8 cellular contexts compared by ENCODE assay signal in genomic region chr2:27033253-27033852, GRCh38. TPM values are rescaled to one million over a fixed set of nuclear protein-coding genes. Genes with fewer than 3 reads are reported as not detected.
DNase-seq lines count a peak whose midpoint lies in the region; ATAC-seq and TF ChIP-seq lines count a peak whose summit lies in the region.

No MANE protein-coding gene starts in this region.

- H3K4me1 Mint-ChIP-seq in activated naive CD8-positive, alpha-beta T cell treated with anti-CD3 and anti-CD28 coated beads, Interleukin-2, amount 50 U/mL, for 24 hours, result peaks cover 28% of the 10 kb centered on the region

- H3K4me3 ChIP-seq in ACC112 (ENCODE audit: low read depth, low read length) (peak overlapping the region; percentile 98), left lung (peak overlapping the region; percentile 92 to 95), upper lobe of left lung (peak overlapping the region; percentile 68 to 99 (median 91))

- POLR2A ChIA-PET in HEK293T (lab: Yijun Ruan, JAX), result interaction anchor here (0.8 to 5.1 kb wide), 6 partner anchors 9 to 48 kb away, joined by 3 to 44 read pairs (median 5); partner anchors contain the start of genes AGBL5 and OST4

- peaks cover 18% of the 10 kb centered on the region for H3K4me1 ChIP-seq in ACC112 (ENCODE audit: control insufficient read depth, insufficient read depth, low read length, unreplicated experiment)
- peaks cover 19 to 32% of the 10 kb centered on the region in 2 donors for H3K4me1 ChIP-seq in left lung
- H3K4me1 ChIP-seq in upper lobe of left lung, result peaks cover 14 to 31% (median 20%) of the 10 kb centered on the region in 4 donors

- H3K27me3 Mint-ChIP-seq in activated naive CD8-positive, alpha-beta T cell treated with anti-CD3 and anti-CD28 coated beads, Interleukin-2, amount 50 U/mL, for 24 hours, result no peaks in the 10 kb centered on the region

- no peaks in the 10 kb centered on the region for H3K27me3 ChIP-seq in ACC112 (ENCODE audit: insufficient read depth, low read length)
- H3K27me3 ChIP-seq in left lung, result no peaks in the 10 kb centered on the region
- H3K27me3 ChIP-seq in upper lobe of left lung, result no peaks in the 10 kb centered on the region

- ATAC-seq in HG02588 (IDR thresholded peaks at IDR 0.05; ENCODE audit: unreplicated experiment) (peak; percentile 8), left lung (peak; percentile 4), upper lobe of left lung (ENCODE audit: low FRiP score in 2 of 2) (no peak)
- no peak for ATAC-seq in activated naive CD8-positive, alpha-beta T cell treated with anti-CD3 and anti-CD28 coated beads, Interleukin-2, amount 50 U/mL, for 24 hours

- no peaks in the 10 kb centered on the region for H3K9me3 ChIP-seq in left lung
- H3K9me3 ChIP-seq in upper lobe of left lung, result no peaks in the 10 kb centered on the region

- H3K27ac ChIP-seq in ACC112 (ENCODE audit: low read depth, low read length) (peak overlapping the region; percentile 51), left lung (peak overlapping the region; percentile 82 to 84), upper lobe of left lung (peak overlapping the region; percentile 77 to 95 (median 92))

- no peak for TF ChIP-seq POLR2A in upper lobe of left lung (IDR thresholded peaks at IDR 0.05)

- peak overlapping the region; percentile 93 for H2AFZ ChIP-seq in ACC112 (ENCODE audit: low read length, unreplicated experiment)

- TF ChIP-seq EP300 in upper lobe of left lung (IDR thresholded peaks at IDR 0.05), result no peak

- no peak for DNase-seq in activated naive CD8-positive, alpha-beta T cell treated with anti-CD3 and anti-CD28 coated beads, Interleukin-2, amount 50 U/mL, for 24 hours
- no peak for DNase-seq in left lung
- DNase-seq in upper lobe of left lung, result no peak
- DNase-seq in stimulated activated CD4-positive, alpha-beta T cell treated with anti-CD3 and anti-CD28 coated beads, Interleukin-15, amount 100 ng/mL, for 24 hours, result no peak
- DNase-seq in DMS153 (lab: John Stamatoyannopoulos, UW), result no peak
- no peak for DNase-seq in HEK293T (ENCODE audit: extremely low spot score)

- peak overlapping the region; percentile 95 for H3K4me3 Mint-ChIP-seq in activated naive CD8-positive, alpha-beta T cell treated with anti-CD3 and anti-CD28 coated beads, Interleukin-2, amount 50 U/mL, for 24 hours

- H3K79me2 ChIP-seq in ACC112 (ENCODE audit: control insufficient read depth, insufficient read depth, low read length, unreplicated experiment), result peaks cover 46% of the 10 kb centered on the region

- intact Hi-C loops in left lung (cut with DNase I), result loop anchor here in 1 of 2 donors (10.0 kb wide), 1 partner anchor 51 kb away; the partner anchor contains the start of gene KHK

- H3K9me3 Mint-ChIP-seq in activated naive CD8-positive, alpha-beta T cell treated with anti-CD3 and anti-CD28 coated beads, Interleukin-2, amount 50 U/mL, for 24 hours, result no peaks in the 10 kb centered on the region

- peaks cover 39% of the 10 kb centered on the region for H3K36me3 Mint-ChIP-seq in activated naive CD8-positive, alpha-beta T cell treated with anti-CD3 and anti-CD28 coated beads, Interleukin-2, amount 50 U/mL, for 24 hours (ENCODE audit: low read depth)

- 9 to 23% methylated on average over 3 to 11 of the region's 11 CpGs for WGBS in upper lobe of left lung, 2 donors

- CTCF ChIA-PET in HEK293T (lab: Yijun Ruan, JAX), result no interaction called here

- no peak for TF ChIP-seq CTCF in left lung (IDR thresholded peaks at IDR 0.05)
- peak in 1 of 6 experiments; percentile 5 for TF ChIP-seq CTCF in upper lobe of left lung (IDR thresholded peaks at IDR 0.05)

- H3K27ac Mint-ChIP-seq in activated naive CD8-positive, alpha-beta T cell treated with anti-CD3 and anti-CD28 coated beads, Interleukin-2, amount 50 U/mL, for 24 hours, result peak overlapping the region; percentile 73

- H3K36me3 ChIP-seq in ACC112 (ENCODE audit: insufficient read depth, low read length) (peaks cover 32% of the 10 kb centered on the region; the same call in 1 of the 2 replicates), left lung (peaks cover 5 to 38% of the 10 kb centered on the region in 2 donors), upper lobe of left lung (peaks cover 24 to 37% (median 35%) of the 10 kb centered on the region in 4 donors)

TF ChIP-seq in HEK293T, 16 proteins besides CTCF, POLR2A, EP300 and RAD21:
- no peak for TF ChIP-seq ZNF384 (IDR thresholded peaks at IDR 0.05)
- no peak for TF ChIP-seq PKNOX1 (IDR thresholded peaks at IDR 0.05)
- TF ChIP-seq LEF1 (IDR thresholded peaks at IDR 0.05; ENCODE audit: borderline replicate concordance), result no peak
- no peak for TF ChIP-seq SUZ12 (IDR thresholded peaks at IDR 0.05)
- TF ChIP-seq ARNT (IDR thresholded peaks at IDR 0.05), result no peak
- no peak for TF ChIP-seq BHLHE40 (IDR thresholded peaks at IDR 0.05; ENCODE audit: borderline replicate concordance)
- no peak for TF ChIP-seq SP1 (IDR thresholded peaks at IDR 0.05)
- no peak for TF ChIP-seq FOXA1 (IDR thresholded peaks at IDR 0.05)
- no peak for TF ChIP-seq NFRKB (IDR thresholded peaks at IDR 0.05)
- no peak for TF ChIP-seq FOXK2 (IDR thresholded peaks at IDR 0.05)
- TF ChIP-seq TARDBP (IDR thresholded peaks at IDR 0.05), result no peak
- no peak for TF ChIP-seq CTBP1 (IDR thresholded peaks at IDR 0.05; ENCODE audit: borderline replicate concordance)
- no peak for TF ChIP-seq HDGF (IDR thresholded peaks at IDR 0.05; ENCODE audit: borderline replicate concordance)
- no peak for TF ChIP-seq FOXM1 (IDR thresholded peaks at IDR 0.05; ENCODE audit: borderline replicate concordance)
- TF ChIP-seq L3MBTL2 (conservative IDR thresholded peaks at IDR 0.05), result no peak
- TF ChIP-seq ELF4 (IDR thresholded peaks at IDR 0.05), result no peak

RNA-seq across cellular contexts. Expression of gene TMEM214, which starts 0.6 kb away (rescaled TPM):
- total RNA-seq in left lung (100 to 1,000 TPM in 1 of 2 donors, 10 to 100 TPM in 1; 84.6 to 105 TPM), upper lobe of left lung (100 to 1,000 TPM in 1 of 6 donors, 10 to 100 TPM in 5; 42.5 to 176 (median 62.0) TPM)

RNA-seq across cellular contexts. Expression of gene AGBL5, which starts 18.1 kb away (rescaled TPM):
- total RNA-seq in left lung (10 to 100 TPM; 12.0 to 20.6 TPM), upper lobe of left lung (10 to 100 TPM in 5 of 6 donors, 1 to 10 TPM in 1; 7.8 to 17.6 (median 14.3) TPM)

RNA-seq across cellular contexts. Expression of gene OST4, which starts 38.1 kb away (rescaled TPM):
- total RNA-seq in left lung (100 to 1,000 TPM; 294 to 407 TPM), upper lobe of left lung (100 to 1,000 TPM in 5 of 6 donors, 10 to 100 TPM in 1; 90.4 to 265 (median 176) TPM)

RNA-seq across cellular contexts. Expression of gene EMILIN1, which starts 45.1 kb away (rescaled TPM):
- total RNA-seq in left lung, result 100 to 1,000 TPM; 151 to 161 TPM
- 100 to 1,000 TPM in 2 of 6 donors, 10 to 100 TPM in 4; 20.7 to 158 (median 49.0) TPM for total RNA-seq in upper lobe of left lung

RNA-seq across cellular contexts. Expression of gene KHK, which starts 53.2 kb away (rescaled TPM):
- total RNA-seq in left lung, result 10 to 100 TPM in 1 of 2 donors, 1 to 10 TPM in 1; 4.6 to 11.5 TPM
- 10 to 100 TPM in 1 of 6 donors, 1 to 10 TPM in 5; 2.4 to 10.4 (median 6.3) TPM for total RNA-seq in upper lobe of left lung

Comparison
In these comparisons a context has a peak if more than half of its experiments do, and no peak if none do; other contexts are left out.
1. ATAC-seq: peak in HG02588 (single experiment) and left lung (single experiment); none in activated naive CD8-positive, alpha-beta T cell treated with anti-CD3 and anti-CD28 coated beads, Interleukin-2, amount 50 U/mL, for 24 hours (single experiment) and upper lobe of left lung (0 of 2).
2. Peak in every context shown above with its lines, with median percentiles within 50 percentile points of each other: H3K27ac ChIP-seq and H3K4me3 ChIP-seq.